7 cellular contexts compared by ENCODE assay signal in genomic region chr1:67759692-67760029, GRCh38.
DNase-seq lines count a peak whose midpoint lies in the region; ATAC-seq and TF ChIP-seq lines count a peak whose summit lies in the region.

No MANE protein-coding gene starts in this region.

- peak overlapping the region; percentile 87 for H3K27ac Mint-ChIP-seq in type B pancreatic cell

- in situ Hi-C loops in GM13977 (cut with MboI; ENCODE audit: low pct_unique_long_range_greater_than_20kb, low sequenced_read_pairs, unreplicated experiment), result loop anchor here (10.0 kb wide), 1 partner anchor 205 kb away; no protein-coding TSS in a partner anchor
- in situ Hi-C loops in KBM-7 (cut with MboI; ENCODE audit: low pct_unique_long_range_greater_than_20kb, low sequenced_read_pairs), result no loop called here

- H3K9me3 Mint-ChIP-seq in type B pancreatic cell, result no peaks in the 10 kb centered on the region

- peaks cover 15% of the 10 kb centered on the region for H3K4me1 Mint-ChIP-seq in type B pancreatic cell (ENCODE audit: unreplicated experiment)

- no peaks in the 10 kb centered on the region for H3K9me3 ChIP-seq in esophagus muscularis mucosa

- H3K4me3 Mint-ChIP-seq in type B pancreatic cell, result no peak overlapping the region

- no peak overlapping the region for H3K4me3 ChIP-seq in esophagus muscularis mucosa

- DNase-seq in esophagus muscularis mucosa (ENCODE audit: extremely low spot score), result no peak
- no peak for DNase-seq in type B pancreatic cell (ENCODE audit: extremely low spot score, unreplicated experiment)
- no peak for DNase-seq in retina
- no peak for DNase-seq in GM13977 (ENCODE audit: low spot score)
- DNase-seq in KBM-7, result no peak

- ATAC-seq in GM21526 (IDR thresholded peaks at IDR 0.05; ENCODE audit: low FRiP score, unreplicated experiment) (peak; percentile 28), HG03378 (IDR thresholded peaks at IDR 0.05; ENCODE audit: unreplicated experiment) (peak; percentile 21)

- peaks cover 22 to 66% (median 52%) of the 10 kb centered on the region in 4 donors for H3K4me1 ChIP-seq in esophagus muscularis mucosa

- no peak for TF ChIP-seq POLR2A in esophagus muscularis mucosa (IDR thresholded peaks at IDR 0.05; ENCODE audit: low read depth)

- intact Hi-C loops in esophagus muscularis mucosa (cut with DNase I), result loop anchor here (2.0 to 10.0 kb wide), 4 partner anchors 72 to 295 kb away; partner anchors contain the start of genes DIRAS3 and GADD45A

- peaks cover 3% of the 10 kb centered on the region for H3K36me3 Mint-ChIP-seq in type B pancreatic cell

- no peaks in the 10 kb centered on the region for H3K27me3 ChIP-seq in esophagus muscularis mucosa

- H3K27me3 Mint-ChIP-seq in type B pancreatic cell, result no peaks in the 10 kb centered on the region

- H3K36me3 ChIP-seq in esophagus muscularis mucosa, result no peaks in the 10 kb centered on the region

- no peak for TF ChIP-seq EP300 in esophagus muscularis mucosa (IDR thresholded peaks at IDR 0.05)

- H3K27ac ChIP-seq in esophagus muscularis mucosa (replicated peaks in 1 of 4), result peak overlapping the region; percentile 19 to 64 (median 48)

- no peak for TF ChIP-seq CTCF in esophagus muscularis mucosa (IDR thresholded peaks at IDR 0.05)
- no peak for TF ChIP-seq CTCF in type B pancreatic cell (conservative IDR thresholded peaks at IDR 0.05)
- no peak for TF ChIP-seq CTCF in GM13977 (IDR thresholded peaks at IDR 0.05; ENCODE audit: extremely low read depth, insufficient read depth, missing control alignments)
